In the genomic region with DNA sequence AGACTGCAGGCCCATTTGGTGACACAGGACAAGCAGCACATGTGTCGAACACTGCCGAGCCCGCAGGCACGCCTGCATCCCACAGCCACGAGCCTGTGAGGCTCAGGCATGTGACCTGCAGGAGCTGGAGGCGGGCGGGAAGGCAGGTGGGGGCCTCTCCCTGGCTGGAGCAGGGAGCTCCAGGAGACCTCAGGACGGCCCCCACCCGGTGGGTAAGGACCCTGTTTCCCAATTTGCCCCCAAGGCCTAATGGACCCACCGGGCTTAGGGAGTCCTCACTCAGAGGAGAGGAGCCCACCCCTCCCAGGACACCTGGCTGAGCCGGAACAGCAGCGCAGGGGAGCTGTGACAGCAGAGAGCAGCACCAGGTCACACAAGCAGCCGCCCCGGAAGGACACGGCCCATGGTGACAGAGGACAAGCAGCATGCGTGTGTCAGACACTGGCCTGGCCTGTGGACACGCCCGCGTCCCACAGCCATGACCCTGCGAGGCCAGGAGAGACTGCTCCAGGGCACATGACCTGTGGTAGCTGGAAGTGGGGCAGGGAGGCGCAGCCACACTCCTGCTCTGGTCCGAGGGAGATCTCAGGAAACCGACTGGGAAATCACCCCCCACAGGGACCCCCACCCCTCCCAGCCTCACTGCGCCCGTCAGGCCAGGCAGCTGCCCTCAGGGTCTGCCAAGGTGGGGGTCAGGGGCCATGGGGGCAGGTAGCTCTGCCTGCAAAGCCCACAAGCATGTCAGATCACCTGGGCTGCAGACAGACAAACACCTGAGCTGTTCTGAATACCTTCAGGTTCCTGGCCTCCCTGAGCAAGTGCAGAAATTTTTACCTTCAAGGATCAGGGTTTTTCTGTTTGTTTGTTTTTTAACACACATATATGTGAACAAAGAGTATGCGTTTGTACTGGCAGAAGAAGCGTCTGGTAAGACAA, we compare ENCODE assay signal across 12 cellular contexts. TPM values are rescaled to one million over a fixed set of nuclear protein-coding genes. Genes with fewer than 3 reads are reported as not detected.
DNase-seq lines count a peak whose midpoint lies in the region; ATAC-seq and TF ChIP-seq lines count a peak whose summit lies in the region.
"Had no signal": no experiment of that assay in that cellular context is flagged by ENCODE, and none has a peak within 500 bp of the region (broad histone marks: within the 10 kb centered on the region; RNA-seq: fewer than 3 reads in every experiment).

No MANE protein-coding gene starts in this region.

- peaks cover 0 to 44% of the 10 kb centered on the region in 2 donors for H3K36me3 ChIP-seq in esophagus (ENCODE audit: control insufficient read depth in 2 of 2, insufficient read depth in 2 of 2, low read length in 1 of 2)
- peaks cover 0 to 38% of the 10 kb centered on the region in 2 donors for H3K36me3 ChIP-seq in gastrocnemius medialis
- peaks cover 2% of the 10 kb centered on the region for H3K36me3 ChIP-seq in mammary epithelial cell (ENCODE audit: insufficient read depth, low read length)

- H3K79me2 ChIP-seq in mammary epithelial cell (ENCODE audit: insufficient read depth, low read length), result peaks cover 53% of the 10 kb centered on the region

- peak overlapping the region; percentile 81 for H3K4me3 Mint-ChIP-seq in activated T-cell treated with anti-CD3 and anti-CD28 coated beads, Interleukin-2, amount 50 U/mL, for 4 hours
- H3K4me3 Mint-ChIP-seq in activated T-cell treated with anti-CD3 and anti-CD28 coated beads, Interleukin-2, amount 50 U/mL, for 72 hours, result peak overlapping the region in 1 of 2 donors; percentile 88
- peak overlapping the region; percentile 17 for H3K4me3 Mint-ChIP-seq in T-helper 1 cell treated with Interleukin-12 subunit alpha and Interleukin-12 subunit beta and Interleukin-4 antibody, amounts not matched to agents 30 μg/mL and 1 μg/mL, for 36 hours

- H3K27me3 ChIP-seq in esophagus (ENCODE audit: control insufficient read depth in 1 of 2, insufficient read depth in 2 of 2, low read length in 2 of 2), result no peaks in the 10 kb centered on the region
- no peaks in the 10 kb centered on the region for H3K27me3 ChIP-seq in gastrocnemius medialis
- no peaks in the 10 kb centered on the region for H3K27me3 ChIP-seq in mammary epithelial cell (ENCODE audit: insufficient read depth, low read length)
- H3K27me3 ChIP-seq: foreskin keratinocyte had no signal

- in situ Hi-C loops in gastrocnemius medialis (cut with MboI; ENCODE audit: low sequenced_read_pairs in 4 of 4) (no loop called here), mammary epithelial cell (cut with MboI; ENCODE audit: low sequenced_read_pairs in 2 of 2) (no loop called here)

- 77 to 80% methylated on average over 27 of the region's 27 CpGs for WGBS in esophagus, 2 donors
- 82% methylated on average over 16 of the region's 27 CpGs for WGBS in mammary epithelial cell (ENCODE audit: low coverage, missing lambda C conversion rate)

- H3K9me3 Mint-ChIP-seq in activated T-cell treated with anti-CD3 and anti-CD28 coated beads, Interleukin-2, amount 50 U/mL, for 4 hours, result no peaks in the 10 kb centered on the region
- no peaks in the 10 kb centered on the region for H3K9me3 Mint-ChIP-seq in activated T-cell treated with anti-CD3 and anti-CD28 coated beads, Interleukin-2, amount 50 U/mL, for 72 hours
- no peaks in the 10 kb centered on the region for H3K9me3 Mint-ChIP-seq in T-helper 1 cell treated with Interleukin-12 subunit alpha and Interleukin-12 subunit beta and Interleukin-4 antibody, amounts not matched to agents 30 μg/mL and 1 μg/mL, for 36 hours

- no peak for ATAC-seq in activated T-cell treated with anti-CD3 and anti-CD28 coated beads, Interleukin-2, amount 50 U/mL, for 4 hours
- ATAC-seq in activated T-cell treated with anti-CD3 and anti-CD28 coated beads, Interleukin-2, amount 50 U/mL, for 72 hours (replicated peaks in 1 of 2), result no peak
- ATAC-seq in gastrocnemius medialis, result no peak
- no peak for ATAC-seq in GM21786 (IDR thresholded peaks at IDR 0.05; ENCODE audit: unreplicated experiment)
- ATAC-seq: foreskin keratinocyte had no signal

- H3K36me3 Mint-ChIP-seq in activated T-cell treated with anti-CD3 and anti-CD28 coated beads, Interleukin-2, amount 50 U/mL, for 4 hours (ENCODE audit: insufficient read depth), result no peaks in the 10 kb centered on the region
- peaks cover 0 to 2% of the 10 kb centered on the region in 2 donors for H3K36me3 Mint-ChIP-seq in activated T-cell treated with anti-CD3 and anti-CD28 coated beads, Interleukin-2, amount 50 U/mL, for 72 hours (ENCODE audit: insufficient read depth in 2 of 2)
- peaks cover 4% of the 10 kb centered on the region for H3K36me3 Mint-ChIP-seq in T-helper 1 cell treated with Interleukin-12 subunit alpha and Interleukin-12 subunit beta and Interleukin-4 antibody, amounts not matched to agents 30 μg/mL and 1 μg/mL, for 36 hours (ENCODE audit: low read depth)

- DNase-seq in activated T-cell treated with anti-CD3 and anti-CD28 coated beads, Interleukin-2, amount 50 U/mL, for 4 hours, result no peak
- no peak for DNase-seq in activated T-cell treated with anti-CD3 and anti-CD28 coated beads, Interleukin-2, amount 50 U/mL, for 72 hours
- DNase-seq in gastrocnemius medialis (no peak), A172 (ENCODE audit: low spot score) (no peak), mammary epithelial cell (no peak)
- DNase-seq: activated effector memory CD4-positive, alpha-beta T cell treated with Interleukin-2 at 50 U/mL for 16 hours; foreskin keratinocyte; NCI-H2107; stimulated activated CD4-positive, alpha-beta T cell treated with anti-CD3 and anti-CD28 coated beads, Interleukin-4, amount 100 ng/mL, for 4 hours had no signal

- H2AFZ ChIP-seq in mammary epithelial cell (ENCODE audit: low read depth, low read length), result no peak overlapping the region

- no peaks in the 10 kb centered on the region for H3K27me3 Mint-ChIP-seq in activated T-cell treated with anti-CD3 and anti-CD28 coated beads, Interleukin-2, amount 50 U/mL, for 4 hours (ENCODE audit: low read depth)
- no peaks in the 10 kb centered on the region for H3K27me3 Mint-ChIP-seq in activated T-cell treated with anti-CD3 and anti-CD28 coated beads, Interleukin-2, amount 50 U/mL, for 72 hours (ENCODE audit: low read depth)
- H3K27me3 Mint-ChIP-seq in T-helper 1 cell treated with Interleukin-12 subunit alpha and Interleukin-12 subunit beta and Interleukin-4 antibody, amounts not matched to agents 30 μg/mL and 1 μg/mL, for 36 hours (ENCODE audit: low read depth), result no peaks in the 10 kb centered on the region

- H4K20me1 ChIP-seq in mammary epithelial cell (ENCODE audit: insufficient read depth, low read length), result peaks cover 2% of the 10 kb centered on the region

- TF ChIP-seq CTCF in gastrocnemius medialis (IDR thresholded peaks at IDR 0.05 in 4 of 5, conservative IDR thresholded peaks at IDR 0.05 in 1 of 5) (no peak), mammary epithelial cell (conservative IDR thresholded peaks at IDR 0.05 in 1 of 2, IDR thresholded peaks at IDR 0.05 in 1 of 2; ENCODE audit: extremely low read depth in 1 of 2, insufficient read depth in 1 of 2, low read depth in 1 of 2, low read length in 2 of 2) (no peak)

- no TSS peak for BruUV-seq in mammary epithelial cell (replicated peaks; lab: Mats Ljungman, UMichigan)

- H3K27ac ChIP-seq in esophagus (ENCODE audit: low read depth in 2 of 2, low read length in 1 of 2), result peak overlapping the region; percentile 4 to 59
- H3K27ac ChIP-seq in gastrocnemius medialis, result peak overlapping the region; percentile 7 to 92 (median 50)
- H3K27ac ChIP-seq in mammary epithelial cell (ENCODE audit: insufficient read depth, low read depth, low read length), result no peak overlapping the region
- H3K27ac ChIP-seq: foreskin keratinocyte had no signal

- CTCF ChIA-PET in mammary epithelial cell (lab: Charles Lee; ENCODE audit: low non-redundant PET), result no interaction called here

- no peak for TF ChIP-seq POLR2A in gastrocnemius medialis (IDR thresholded peaks at IDR 0.05)

- H3K4me3 ChIP-seq in esophagus (ENCODE audit: low read depth in 1 of 2, low read length in 2 of 2) (peak overlapping the region; percentile 5 to 16), gastrocnemius medialis (no peak overlapping the region), mammary epithelial cell (replicated peaks in 1 of 3; ENCODE audit: insufficient read depth in 1 of 3, low read depth in 2 of 3, low read length in 3 of 3) (no peak overlapping the region)

- H3K9ac ChIP-seq in mammary epithelial cell (ENCODE audit: insufficient read depth, low read length), result no peak overlapping the region

- H3K9me3 ChIP-seq in esophagus (ENCODE audit: control insufficient read depth in 2 of 2, insufficient read depth in 1 of 2, low read depth in 1 of 2, low read length in 1 of 2) (peaks cover 0 to 2% of the 10 kb centered on the region in 2 donors), gastrocnemius medialis (no peaks in the 10 kb centered on the region), mammary epithelial cell (replicated peaks; ENCODE audit: insufficient read depth, low read length) (no peaks in the 10 kb centered on the region)

- H3K4me2 ChIP-seq in mammary epithelial cell (ENCODE audit: insufficient read depth, low read depth, low read length), result no peak overlapping the region

- intact Hi-C loops in gastrocnemius medialis (cut with DNase I; ENCODE audit: low total_unique reads), result loop anchor here (5.0 to 10.0 kb wide), 4 partner anchors 73 to 435 kb away; partner anchors contain the start of genes BRICD5, CRAMP1, IFT140 and MAPK8IP3
- intact Hi-C loops in mammary epithelial cell (cut with micrococcal nuclease), result no loop called here

- H3K4me1 ChIP-seq in esophagus (ENCODE audit: control insufficient read depth in 2 of 2, insufficient read depth in 2 of 2, low read length in 1 of 2), result peaks cover 9 to 22% of the 10 kb centered on the region in 2 donors
- peaks cover 30 to 34% of the 10 kb centered on the region in 2 donors for H3K4me1 ChIP-seq in gastrocnemius medialis
- peaks cover 33% of the 10 kb centered on the region for H3K4me1 ChIP-seq in mammary epithelial cell (ENCODE audit: insufficient read depth, low read length)

- no peak overlapping the region for H3K27ac Mint-ChIP-seq in activated T-cell treated with anti-CD3 and anti-CD28 coated beads, Interleukin-2, amount 50 U/mL, for 72 hours
- H3K27ac Mint-ChIP-seq in T-helper 1 cell treated with Interleukin-12 subunit alpha and Interleukin-12 subunit beta and Interleukin-4 antibody, amounts not matched to agents 30 μg/mL and 1 μg/mL, for 36 hours, result no peak overlapping the region

- H3K4me1 Mint-ChIP-seq in activated T-cell treated with anti-CD3 and anti-CD28 coated beads, Interleukin-2, amount 50 U/mL, for 4 hours (ENCODE audit: low read depth), result peaks cover 17% of the 10 kb centered on the region
- H3K4me1 Mint-ChIP-seq in activated T-cell treated with anti-CD3 and anti-CD28 coated beads, Interleukin-2, amount 50 U/mL, for 72 hours (ENCODE audit: low read depth), result peaks cover 23% of the 10 kb centered on the region
- H3K4me1 Mint-ChIP-seq in T-helper 1 cell treated with Interleukin-12 subunit alpha and Interleukin-12 subunit beta and Interleukin-4 antibody, amounts not matched to agents 30 μg/mL and 1 μg/mL, for 36 hours (ENCODE audit: low read depth), result peaks cover 3% of the 10 kb centered on the region

- dilution Hi-C loops in mammary epithelial cell (cut with HindIII; ENCODE audit: low sequenced_read_pairs), result loop anchor here (5.0 kb wide), 2 partner anchors 77 to 78 kb away; no protein-coding TSS in a partner anchor

RNA-seq across cellular contexts. Expression of gene SPSB3, which starts 2.4 kb away (rescaled TPM):
- 10 to 100 TPM; 15.5 to 20.8 (median 16.8) TPM for total RNA-seq in activated T-cell treated with anti-CD3 and anti-CD28 coated beads, Interleukin-2, amount 50 U/mL, for 4 hours
- 10 to 100 TPM; 37.1 to 40.1 TPM for total RNA-seq in activated T-cell treated with anti-CD3 and anti-CD28 coated beads, Interleukin-2, amount 50 U/mL, for 72 hours
- polyA plus RNA-seq in esophagus, result 100 to 1,000 TPM in 1 of 2 donors, 10 to 100 TPM in 1; 69.1 to 126 TPM
- 100 to 1,000 TPM in 1 of 4 donors, 10 to 100 TPM in 3; 86.2 to 161 (median 88.3) TPM for total RNA-seq in gastrocnemius medialis
- total RNA-seq in A172 (2014; rRNA removed; shearing (Covaris generic)), result 36.7 and 37.9 TPM in 2 replicates
- 10 to 100 TPM; 20.9 to 43.0 TPM for total RNA-seq in mammary epithelial cell
- polyA plus RNA-seq in mammary epithelial cell, result 23.2 TPM
- 2.4 TPM for polyA minus RNA-seq in mammary epithelial cell

RNA-seq across cellular contexts. Expression of gene NUBP2, which starts 2.8 kb away (rescaled TPM):
- 100 to 1,000 TPM in 1 of 3 donors, 10 to 100 TPM in 2; 85.7 to 101 (median 94.7) TPM for total RNA-seq in activated T-cell treated with anti-CD3 and anti-CD28 coated beads, Interleukin-2, amount 50 U/mL, for 4 hours
- total RNA-seq in activated T-cell treated with anti-CD3 and anti-CD28 coated beads, Interleukin-2, amount 50 U/mL, for 72 hours, result 10 to 100 TPM; 47.8 to 50.1 TPM
- 10 to 100 TPM; 41.5 to 57.8 TPM for polyA plus RNA-seq in esophagus
- 100 to 1,000 TPM in 1 of 4 donors, 10 to 100 TPM in 3; 77.3 to 163 (median 80.7) TPM for total RNA-seq in gastrocnemius medialis
- 161 and 195 TPM in 2 replicates for total RNA-seq in A172 (2014; rRNA removed; shearing (Covaris generic))
- total RNA-seq in mammary epithelial cell, result 10 to 100 TPM; 64.3 to 67.0 TPM
- polyA plus RNA-seq in mammary epithelial cell, result 56.6 TPM
- 5.5 TPM for polyA minus RNA-seq in mammary epithelial cell

RNA-seq across cellular contexts. Expression of gene MRPS34, which starts 7.1 kb away (rescaled TPM):
- total RNA-seq in activated T-cell treated with anti-CD3 and anti-CD28 coated beads, Interleukin-2, amount 50 U/mL, for 4 hours, result 100 to 1,000 TPM; 223 to 288 (median 265) TPM
- 100 to 1,000 TPM in 1 of 2 donors, 10 to 100 TPM in 1; 86.0 to 123 TPM for total RNA-seq in activated T-cell treated with anti-CD3 and anti-CD28 coated beads, Interleukin-2, amount 50 U/mL, for 72 hours
- polyA plus RNA-seq in esophagus (100 to 1,000 TPM in 1 of 2 donors, 10 to 100 TPM in 1; 62.4 to 115 TPM), mammary epithelial cell (90.3 TPM)
- total RNA-seq in gastrocnemius medialis (100 to 1,000 TPM in 2 of 4 donors, 10 to 100 TPM in 2; 65.4 to 120 (median 90.0) TPM), mammary epithelial cell (10 to 100 TPM; 34.7 to 99.4 TPM)
- 208 and 223 TPM in 2 replicates for total RNA-seq in A172 (2014; rRNA removed; shearing (Covaris generic))
- polyA minus RNA-seq in mammary epithelial cell, result 59.3 TPM

RNA-seq across cellular contexts. Expression of gene EME2, which starts 7.4 kb away (rescaled TPM):
- total RNA-seq in activated T-cell treated with anti-CD3 and anti-CD28 coated beads, Interleukin-2, amount 50 U/mL, for 4 hours, result 10 to 100 TPM; 30.4 to 39.1 (median 35.7) TPM
- 10 to 100 TPM; 14.4 to 18.6 TPM for total RNA-seq in activated T-cell treated with anti-CD3 and anti-CD28 coated beads, Interleukin-2, amount 50 U/mL, for 72 hours
- polyA plus RNA-seq in esophagus (10 to 100 TPM in 1 of 2 donors, 1 to 10 TPM in 1; 6.6 to 23.0 TPM), mammary epithelial cell (7.0 TPM)
- total RNA-seq in gastrocnemius medialis (1 to 10 TPM; 2.1 to 9.2 (median 6.2) TPM), mammary epithelial cell (10 to 100 TPM; 17.2 to 29.0 TPM)
- 7.8 and 15.8 TPM in 2 replicates for total RNA-seq in A172 (2014; rRNA removed; shearing (Covaris generic))
- polyA minus RNA-seq in mammary epithelial cell, result 2.3 TPM

RNA-seq across cellular contexts. Expression of gene NME3, which starts 8.7 kb away (rescaled TPM):
- total RNA-seq in activated T-cell treated with anti-CD3 and anti-CD28 coated beads, Interleukin-2, amount 50 U/mL, for 4 hours, result 10 to 100 TPM; 37.2 to 37.6 (median 37.4) TPM
- 10 to 100 TPM; 55.0 to 56.1 TPM for total RNA-seq in activated T-cell treated with anti-CD3 and anti-CD28 coated beads, Interleukin-2, amount 50 U/mL, for 72 hours
- polyA plus RNA-seq in esophagus, result 100 to 1,000 TPM in 1 of 2 donors, 10 to 100 TPM in 1; 51.0 to 102 TPM
- 10 to 100 TPM; 18.1 to 41.4 (median 34.2) TPM for total RNA-seq in gastrocnemius medialis
- 1.3 and 4.6 TPM in 2 replicates for total RNA-seq in A172 (2014; rRNA removed; shearing (Covaris generic))
- 10 to 100 TPM; 23.4 to 26.2 TPM for total RNA-seq in mammary epithelial cell
- 18.8 TPM for polyA plus RNA-seq in mammary epithelial cell
- 1.4 TPM for polyA minus RNA-seq in mammary epithelial cell

Comparison
In these comparisons a context has a peak if more than half of its experiments do, and no peak if none do; other contexts are left out.
1. H3K4me3 ChIP-seq: peak in esophagus (2 of 2); none in gastrocnemius medialis (0 of 4) and mammary epithelial cell (0 of 3).